Comparison of ENCODE assay signal across 12 cellular contexts in genomic region chr1:204464701-204465100, GRCh38. TPM values are rescaled to one million over a fixed set of nuclear protein-coding genes. Genes with fewer than 3 reads are reported as not detected.
DNase-seq lines count a peak whose midpoint lies in the region; ATAC-seq, FAIRE-seq and TF ChIP-seq lines count a peak whose summit lies in the region.
"Had no signal": no experiment of that assay in that cellular context is flagged by ENCODE, and none has a peak within 500 bp of the region (broad histone marks: within the 10 kb centered on the region; RNA-seq: fewer than 3 reads in every experiment).

No MANE protein-coding gene starts in this region.

- no peaks in the 10 kb centered on the region for H3K79me2 ChIP-seq in parathyroid adenoma

- no peak for ATAC-seq in Right ventricle myocardium inferior

- intact Hi-C loops in left ventricle myocardium inferior (cut with micrococcal nuclease) (no loop called here), Right ventricle myocardium inferior (cut with DNase I) (no loop called here), vagina (cut with DNase I) (no loop called here)

- no peak overlapping the region for H3K4me2 ChIP-seq in parathyroid adenoma (ENCODE audit: low read length)

- H3K36me3 ChIP-seq in left ventricle myocardium inferior, result peaks cover 31% of the 10 kb centered on the region
- H3K36me3 ChIP-seq in effector memory CD4-positive, alpha-beta T cell (ENCODE audit: control insufficient read depth, insufficient read depth, low read length), result peaks cover 16% of the 10 kb centered on the region
- no peaks in the 10 kb centered on the region for H3K36me3 ChIP-seq in parathyroid adenoma (ENCODE audit: control insufficient read depth, insufficient read depth, low read length)
- peaks cover 0 to 4% of the 10 kb centered on the region in 2 donors for H3K36me3 ChIP-seq in vagina

- H3K9ac ChIP-seq in parathyroid adenoma, result no peak overlapping the region

- H3K27me3 ChIP-seq in left ventricle myocardium inferior (ENCODE audit: low read depth) (no peaks in the 10 kb centered on the region), parathyroid adenoma (ENCODE audit: control insufficient read depth, insufficient read depth, low read length) (no peaks in the 10 kb centered on the region), vagina (no peaks in the 10 kb centered on the region)
- no peaks in the 10 kb centered on the region for H3K27me3 ChIP-seq in effector memory CD4-positive, alpha-beta T cell (replicated peaks; ENCODE audit: control insufficient read depth, insufficient read depth, low read length, poor library complexity, severe bottlenecking)

- TF ChIP-seq POLR2A in vagina (IDR thresholded peaks at IDR 0.05), result no peak

- H3K4me1 ChIP-seq in left ventricle myocardium inferior (peaks cover 97% of the 10 kb centered on the region), parathyroid adenoma (no peaks in the 10 kb centered on the region), vagina (peaks cover 38% of the 10 kb centered on the region)
- peaks cover 54% of the 10 kb centered on the region for H3K4me1 ChIP-seq in effector memory CD4-positive, alpha-beta T cell (ENCODE audit: control insufficient read depth, insufficient read depth, low read length, poor library complexity, severe bottlenecking)

- no peak for TF ChIP-seq CTCF in left ventricle myocardium inferior (IDR thresholded peaks at IDR 0.05; ENCODE audit: borderline replicate concordance)
- no peak for TF ChIP-seq CTCF in parathyroid adenoma (IDR thresholded peaks at IDR 0.05)
- no peak for TF ChIP-seq CTCF in vagina (IDR thresholded peaks at IDR 0.05)
- no peak for TF ChIP-seq CTCF in D721Med (IDR thresholded peaks at IDR 0.05; ENCODE audit: insufficient read depth, missing control alignments)

- no peak overlapping the region for H2AFZ ChIP-seq in parathyroid adenoma

- FAIRE-seq in D721Med (lab: Jason Lieb, UNC), result no peak

- H3K9me3 ChIP-seq in left ventricle myocardium inferior (replicated peaks), result no peaks in the 10 kb centered on the region
- no peaks in the 10 kb centered on the region for H3K9me3 ChIP-seq in effector memory CD4-positive, alpha-beta T cell (ENCODE audit: control insufficient read depth, low read length)
- H3K9me3 ChIP-seq in parathyroid adenoma (ENCODE audit: control insufficient read depth, low read length), result no peaks in the 10 kb centered on the region
- no peaks in the 10 kb centered on the region for H3K9me3 ChIP-seq in vagina

- DNase-seq in left ventricle myocardium inferior (no peak), Right ventricle myocardium inferior (ENCODE audit: missing footprints) (no peak), vagina (ENCODE audit: extremely low spot score in 2 of 2) (no peak), D341Med (ENCODE audit: low spot score) (no peak), SIG-M5 treated with dmso at 0.1 percent for 504 hours (lab: John Stamatoyannopoulos, UW; ENCODE audit: unreplicated experiment) (no peak), D721Med (ENCODE audit: insufficient read length, low spot score) (no peak)
- no peak for DNase-seq in effector memory CD4-positive, alpha-beta T cell
- DNase-seq: foreskin melanocyte; islet precursor cell; NCI-H2171; stimulated activated CD4-positive, alpha-beta T cell treated with anti-CD3 and anti-CD28 coated beads, Interleukin-12 subunit alpha, Interleukin-12 subunit beta, amount 100 ng/mL, for 4 hours had no signal

- H3K4me3 ChIP-seq in left ventricle myocardium inferior (peak overlapping the region; percentile 58), parathyroid adenoma (ENCODE audit: low read depth, low read length) (no peak overlapping the region), vagina (no peak overlapping the region)
- no peak overlapping the region for H3K4me3 ChIP-seq in effector memory CD4-positive, alpha-beta T cell (ENCODE audit: insufficient read depth, low read depth, low read length, poor library complexity, severe bottlenecking)

- H3K27ac ChIP-seq in left ventricle myocardium inferior (replicated peaks) (peak overlapping the region; percentile 97), parathyroid adenoma (peak overlapping the region; percentile 44), vagina (peak overlapping the region; percentile 53)
- H3K27ac ChIP-seq in effector memory CD4-positive, alpha-beta T cell (ENCODE audit: insufficient read depth, low read length, poor library complexity, severe bottlenecking), result peak overlapping the region; percentile 28

RNA-seq across cellular contexts. Expression of gene PIK3C2B, which starts 29.9 kb away (rescaled TPM):
- total RNA-seq in left ventricle myocardium inferior (18.5 TPM), Right ventricle myocardium inferior (22.7 TPM), vagina (52.1 TPM)

RNA-seq across cellular contexts. Expression of gene MDM4, which starts 51.5 kb away (rescaled TPM):
- 29.3 TPM for total RNA-seq in left ventricle myocardium inferior
- 28.6 TPM for total RNA-seq in Right ventricle myocardium inferior
- total RNA-seq in vagina, result 90.1 TPM

RNA-seq across cellular contexts. Expression of gene PPP1R15B, which starts 53.1 kb away (rescaled TPM):
- total RNA-seq in left ventricle myocardium inferior, result 20.5 TPM
- 21.0 TPM for total RNA-seq in Right ventricle myocardium inferior
- 42.0 TPM for total RNA-seq in vagina

Comparison
In these comparisons a context has a peak if more than half of its experiments do, and no peak if none do; other contexts are left out.
1. H3K27ac ChIP-seq: peak in every context shown above with its lines; median percentile 97 in left ventricle myocardium inferior; 53 in vagina; 44 in parathyroid adenoma; 28 in effector memory CD4-positive, alpha-beta T cell.